8 cellular contexts compared by ENCODE assay signal in the genomic region with DNA sequence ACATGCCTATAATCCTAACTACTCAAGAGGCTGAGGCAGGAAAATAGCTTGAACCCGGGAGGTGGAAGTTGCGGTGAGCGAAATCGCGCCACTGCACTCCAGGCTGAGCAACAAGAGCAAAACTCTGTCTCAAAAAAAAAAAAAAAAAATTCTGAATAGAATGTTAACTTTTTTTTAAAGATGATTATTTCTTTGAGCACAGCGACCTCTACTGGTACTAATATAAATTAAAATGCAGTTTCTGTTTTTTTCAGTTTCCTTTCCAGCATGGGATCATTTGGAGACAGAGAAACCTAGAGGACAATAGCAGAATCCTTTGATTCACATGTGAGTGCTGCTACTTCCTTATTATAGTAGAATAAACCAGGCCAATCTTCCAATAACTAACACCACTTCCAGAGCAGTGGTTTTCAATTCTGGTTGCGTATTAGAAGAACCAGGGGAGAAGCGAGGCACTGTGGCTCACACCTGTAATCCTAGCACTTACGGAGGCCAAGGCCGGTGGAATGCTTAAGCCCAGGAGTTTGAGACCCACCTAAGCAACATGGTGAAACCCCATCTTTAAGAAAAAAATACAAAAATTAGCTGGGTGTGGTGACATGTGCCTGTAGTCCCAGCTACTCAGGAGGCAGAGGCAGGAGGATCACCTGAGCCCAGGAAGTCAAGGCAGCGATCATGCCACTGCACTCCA. TPM values are rescaled to one million over a fixed set of nuclear protein-coding genes. Genes with fewer than 3 reads are reported as not detected.
DNase-seq lines count a peak whose midpoint lies in the region; ATAC-seq, FAIRE-seq and TF ChIP-seq lines count a peak whose summit lies in the region.

No MANE protein-coding gene starts in this region.

- peak; percentile 27 for TF ChIP-seq CTCF in AG09319 (IDR thresholded peaks at IDR 0.05; ENCODE audit: low read depth, low read length)
- TF ChIP-seq CTCF in lower lobe of right lung (IDR thresholded peaks at IDR 0.05), result peak; percentile 62
- peak; percentile 55 to 70 (median 67) for TF ChIP-seq CTCF in uterus (IDR thresholded peaks at IDR 0.05)

- H3K27ac ChIP-seq in lower lobe of right lung (peak overlapping the region; percentile 13), uterus (peak overlapping the region; percentile 70 to 77)

- H3K4me1 ChIP-seq in lower lobe of right lung, result peaks cover 41% of the 10 kb centered on the region
- H3K4me1 ChIP-seq in uterus, result no peaks in the 10 kb centered on the region

- TF ChIP-seq POLR2A in GM19099 (IDR thresholded peaks at IDR 0.05; ENCODE audit: extremely low read depth, insufficient read length, low read depth) (peak; percentile 9), uterus (IDR thresholded peaks at IDR 0.05) (no peak)

- no peaks in the 10 kb centered on the region for H3K27me3 ChIP-seq in lower lobe of right lung (ENCODE audit: low read depth)
- H3K27me3 ChIP-seq in uterus, result no peaks in the 10 kb centered on the region

- no peak for FAIRE-seq in GM19239 (lab: Jason Lieb, UNC)

- DNase-seq in AG09319 (ENCODE audit: extremely low read depth, low read depth), result no peak
- peak; percentile 31 for DNase-seq in OCI-M2 (lab: John Stamatoyannopoulos, UW; ENCODE audit: unreplicated experiment)
- peak; percentile 74 for DNase-seq in cerebellar cortex (ENCODE audit: low spot score)
- DNase-seq in lower lobe of right lung, result no peak
- no peak for DNase-seq in uterus
- no peak for DNase-seq in GM19239 (ENCODE audit: insufficient read length, low spot score)

- H3K4me3 ChIP-seq in lower lobe of right lung (no peak overlapping the region), uterus (no peak overlapping the region)

- ATAC-seq in lower lobe of right lung, result peak; percentile 25 to 30
- no peak for ATAC-seq in HG02610 (IDR thresholded peaks at IDR 0.05; ENCODE audit: unreplicated experiment)

- H3K9me3 ChIP-seq in lower lobe of right lung, result no peaks in the 10 kb centered on the region
- H3K9me3 ChIP-seq in uterus, result no peaks in the 10 kb centered on the region

- peaks cover 53% of the 10 kb centered on the region for H3K36me3 ChIP-seq in lower lobe of right lung
- H3K36me3 ChIP-seq in uterus, result no peaks in the 10 kb centered on the region

- intact Hi-C loops in lower lobe of right lung (cut with DNase I) (no loop called here), uterus (cut with DNase I; ENCODE audit: low total_unique reads) (loop anchor here (10.0 kb wide), 2 partner anchors 156 to 206 kb away; no protein-coding TSS in a partner anchor)

RNA-seq across cellular contexts. Expression of gene SRSF7, which starts 10.2 kb away (rescaled TPM):
- 99.7 TPM for total RNA-seq in lower lobe of right lung
- 100 to 1,000 TPM in 3 of 4 donors, 10 to 100 TPM in 1; 94.4 to 163 (median 128) TPM for total RNA-seq in uterus

RNA-seq across cellular contexts. Expression of gene GEMIN6, which starts 37.0 kb away (rescaled TPM):
- total RNA-seq in lower lobe of right lung (11.1 TPM), uterus (10 to 100 TPM in 1 of 4 donors, 1 to 10 TPM in 3; 1.8 to 11.9 (median 5.4) TPM)

Comparison
In these comparisons a context has a peak if more than half of its experiments do, and no peak if none do; other contexts are left out.
1. DNase-seq: peak in OCI-M2 (single experiment) and cerebellar cortex (single experiment); none in AG09319 (single experiment), lower lobe of right lung (single experiment), uterus (0 of 2) and GM19239 (single experiment).
2. Peak in every context shown above with its lines, with median percentiles within 50 percentile points of each other: CTCF ChIP-seq.